In the genomic region with DNA sequence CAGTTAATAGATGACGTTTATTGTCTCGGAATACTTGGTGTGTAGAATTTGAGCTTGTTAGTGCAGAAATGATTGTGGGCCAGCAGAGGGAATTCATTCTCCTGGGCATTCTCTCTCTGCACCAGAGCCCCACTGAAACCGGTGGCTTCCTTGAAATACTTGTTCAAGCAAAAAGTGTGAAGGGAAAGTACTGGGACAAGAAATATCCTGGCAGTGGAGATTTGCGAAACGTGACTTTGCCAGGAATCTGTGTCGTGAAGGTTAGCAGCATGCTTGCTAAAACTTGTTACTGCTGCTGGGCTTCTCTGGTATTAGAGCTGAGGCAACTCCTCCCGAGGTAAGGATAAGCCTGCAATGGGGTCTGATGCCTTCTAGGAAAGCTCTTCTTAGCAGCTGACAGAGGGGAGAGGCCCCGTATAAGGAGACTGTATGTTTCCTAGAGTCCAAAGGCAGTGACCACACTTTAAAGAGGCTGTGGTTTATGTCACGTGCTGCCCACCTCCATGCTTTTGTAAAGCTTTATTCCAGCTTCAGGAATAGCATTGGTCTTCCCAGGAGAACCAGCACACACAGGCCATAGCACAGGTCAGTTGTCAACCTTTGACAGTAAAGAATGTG, we compare ENCODE assay signal across 9 cellular contexts. TPM values are rescaled to one million over a fixed set of nuclear protein-coding genes. Genes with fewer than 3 reads are reported as not detected.
DNase-seq lines count a peak whose midpoint lies in the region; ATAC-seq and TF ChIP-seq lines count a peak whose summit lies in the region.
"Had no signal": no experiment of that assay in that cellular context is flagged by ENCODE, and none has a peak within 500 bp of the region (broad histone marks: within the 10 kb centered on the region; RNA-seq: fewer than 3 reads in every experiment).

No MANE protein-coding gene starts in this region.

- H3K4me3 ChIP-seq in breast epithelium (peak overlapping the region; percentile 62 to 81 (median 77)), lower lobe of right lung (peak overlapping the region; percentile 86), tibial nerve (peak overlapping the region; percentile 59 to 91 (median 68)), osteoblast (ENCODE audit: insufficient read depth, low read length) (no peak overlapping the region)

- TF ChIP-seq POLR2A in breast epithelium (IDR thresholded peaks at IDR 0.05) = no peak
- no peak for TF ChIP-seq POLR2A in tibial nerve (IDR thresholded peaks at IDR 0.05)

- peaks cover 14% of the 10 kb centered on the region for H3K4me1 Mint-ChIP-seq in activated naive CD4-positive, alpha-beta T cell treated with anti-CD3 and anti-CD28 coated beads, Interleukin-2, amount 10 ng/mL, durations not matched to agents 7 days and 5 days

- H3K27ac ChIP-seq in breast epithelium (peak overlapping the region; percentile 85 to 89), lower lobe of right lung (peak overlapping the region; percentile 87), tibial nerve (peak overlapping the region; percentile 86 to 93 (median 91)), osteoblast (ENCODE audit: low read depth, low read length) (no peak overlapping the region)

- peaks cover 37% of the 10 kb centered on the region for H3K36me3 Mint-ChIP-seq in activated naive CD4-positive, alpha-beta T cell treated with anti-CD3 and anti-CD28 coated beads, Interleukin-2, amount 10 ng/mL, durations not matched to agents 7 days and 5 days

- TF ChIP-seq CTCF in breast epithelium (IDR thresholded peaks at IDR 0.05) = no peak
- no peak for TF ChIP-seq CTCF in lower lobe of right lung (IDR thresholded peaks at IDR 0.05)
- TF ChIP-seq CTCF in tibial nerve (IDR thresholded peaks at IDR 0.05) = no peak
- no peak for TF ChIP-seq CTCF in osteoblast (IDR thresholded peaks at IDR 0.05; ENCODE audit: extremely low read depth, low read depth, low read length)

- H3K27ac Mint-ChIP-seq in activated naive CD4-positive, alpha-beta T cell treated with anti-CD3 and anti-CD28 coated beads, Interleukin-2, amount 10 ng/mL, durations not matched to agents 7 days and 5 days = peak overlapping the region; percentile 10

- no peaks in the 10 kb centered on the region for H3K36me3 ChIP-seq in breast epithelium
- no peaks in the 10 kb centered on the region for H3K36me3 ChIP-seq in lower lobe of right lung
- H3K36me3 ChIP-seq in tibial nerve = no peaks in the 10 kb centered on the region
- H3K36me3 ChIP-seq in osteoblast (ENCODE audit: insufficient read depth, low read length) = no peaks in the 10 kb centered on the region

- peak in 1 of 2 donors; percentile 13 for TF ChIP-seq EP300 in tibial nerve (IDR thresholded peaks at IDR 0.05)

- no peaks in the 10 kb centered on the region for H3K4me1 ChIP-seq in breast epithelium
- peaks cover 54% of the 10 kb centered on the region for H3K4me1 ChIP-seq in lower lobe of right lung
- H3K4me1 ChIP-seq in tibial nerve = peaks cover 0 to 55% (median 9%) of the 10 kb centered on the region in 4 donors
- H3K4me1 ChIP-seq in osteoblast (ENCODE audit: insufficient read depth, low read length) = no peaks in the 10 kb centered on the region

- H3K4me2 ChIP-seq in osteoblast (ENCODE audit: insufficient read depth, low read length) = no peak overlapping the region

- H3K27me3 ChIP-seq in breast epithelium (no peaks in the 10 kb centered on the region), lower lobe of right lung (ENCODE audit: low read depth) (peaks cover 3% of the 10 kb centered on the region), tibial nerve (no peaks in the 10 kb centered on the region), osteoblast (ENCODE audit: insufficient read depth, low read length) (peaks cover 22% of the 10 kb centered on the region)

- CTCF ChIA-PET in activated naive CD4-positive, alpha-beta T cell treated with anti-CD3 and anti-CD28 coated beads, Interleukin-2, amount 10 ng/mL, durations not matched to agents 7 days and 5 days (lab: Charles Lee) = interaction anchor here (0.7 to 11.0 kb wide), 4 partner anchors 10 to 35 kb away, joined by 3 to 128 read pairs (median 5); no protein-coding TSS in a partner anchor

- H3K9me3 Mint-ChIP-seq in activated naive CD4-positive, alpha-beta T cell treated with anti-CD3 and anti-CD28 coated beads, Interleukin-2, amount 10 ng/mL, durations not matched to agents 7 days and 5 days = no peaks in the 10 kb centered on the region

- peaks cover 28% of the 10 kb centered on the region for H3K27me3 Mint-ChIP-seq in activated naive CD4-positive, alpha-beta T cell treated with anti-CD3 and anti-CD28 coated beads, Interleukin-2, amount 10 ng/mL, durations not matched to agents 7 days and 5 days

- H3K9me3 ChIP-seq in breast epithelium (no peaks in the 10 kb centered on the region), lower lobe of right lung (no peaks in the 10 kb centered on the region), tibial nerve (no peaks in the 10 kb centered on the region), osteoblast (ENCODE audit: low read depth, low read length) (no peaks in the 10 kb centered on the region)

- no peaks in the 10 kb centered on the region for H4K20me1 ChIP-seq in osteoblast (ENCODE audit: insufficient read depth, low read length)

- DNase-seq in activated naive CD4-positive, alpha-beta T cell treated with anti-CD3 and anti-CD28 coated beads, Interleukin-2, amount 10 ng/mL, durations not matched to agents 7 days and 5 days = no peak
- DNase-seq in activated naive CD4-positive, alpha-beta T cell (lab: John Stamatoyannopoulos, UW) = no peak
- peak in 1 of 2 donors; percentile 49 for DNase-seq in breast epithelium (ENCODE audit: low spot score in 2 of 2)
- no peak for DNase-seq in lower lobe of right lung
- DNase-seq in tibial nerve (ENCODE audit: low spot score in 2 of 2) = no peak
- no peak for DNase-seq in stimulated activated CD4-positive, alpha-beta T cell treated with anti-CD3 and anti-CD28 coated beads, Interleukin-4, amount 100 ng/mL, for 1 hour
- DNase-seq in AG20443 (ENCODE audit: low spot score) = no peak
- DNase-seq in osteoblast (ENCODE audit: insufficient read length, low spot score, missing footprints) = no peak
- DNase-seq: activated gamma-delta T cell treated with Interleukin-2 at 50 U/mL for 16 hours had no signal

- WGBS in tibial nerve, 2 donors = 14 to 20% methylated on average over 9 of the region's 9 CpGs

- H2AFZ ChIP-seq in osteoblast (ENCODE audit: low read length) = no peak overlapping the region

- no peak for ATAC-seq in lower lobe of right lung

- no peaks in the 10 kb centered on the region for H3K79me2 ChIP-seq in osteoblast (ENCODE audit: insufficient read depth, low read length)

- intact Hi-C loops in breast epithelium (cut with DNase I; ENCODE audit: low total_unique reads) = no loop called here
- intact Hi-C loops in lower lobe of right lung (cut with DNase I) = no loop called here

- peak overlapping the region; percentile 83 for H3K4me3 Mint-ChIP-seq in activated naive CD4-positive, alpha-beta T cell treated with anti-CD3 and anti-CD28 coated beads, Interleukin-2, amount 10 ng/mL, durations not matched to agents 7 days and 5 days

RNA-seq across cellular contexts. Expression of gene ITGA6, which starts 2.1 kb away (rescaled TPM):
- total RNA-seq in breast epithelium (10 to 100 TPM; 45.9 to 99.5 (median 93.1) TPM), lower lobe of right lung (70.4 TPM), tibial nerve (100 to 1,000 TPM; 254 to 586 (median 471) TPM), osteoblast (6.5 and 9.0 TPM in 2 replicates)
